Comparison of ENCODE assay signal across 20 cellular contexts in the genomic region with DNA sequence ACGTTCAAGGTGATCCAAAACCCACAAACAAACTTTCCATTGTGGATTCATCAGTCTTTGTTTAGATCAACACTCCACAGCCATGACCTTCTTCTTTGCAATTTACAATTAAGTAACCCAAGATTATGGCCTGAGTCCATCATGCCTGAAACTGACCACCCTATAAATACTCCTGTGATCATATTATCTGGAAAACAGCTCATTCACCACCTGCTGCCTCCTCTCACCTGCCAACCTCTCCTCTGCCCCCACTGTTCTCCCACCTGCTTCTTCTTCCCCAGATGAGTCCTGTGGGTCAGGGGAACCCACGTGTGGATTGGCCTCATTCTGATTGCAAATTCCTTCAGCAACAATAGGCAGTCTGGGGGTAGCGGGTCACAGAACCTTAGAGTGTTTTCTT.
DNase-seq lines count a peak whose midpoint lies in the region; ATAC-seq and TF ChIP-seq lines count a peak whose summit lies in the region.
"Had no signal": no experiment of that assay in that cellular context is flagged by ENCODE, and none has a peak within 500 bp of the region (broad histone marks: within the 10 kb centered on the region; RNA-seq: fewer than 3 reads in every experiment).

No MANE protein-coding gene starts in this region.

- no peaks in the 10 kb centered on the region for H3K9me2 ChIP-seq in GM23338 (ENCODE audit: insufficient read depth)

- WGBS in esophagus muscularis mucosa: 79% methylated on average over 3 of the region's 3 CpGs

- H3K27me3 ChIP-seq in GM23338 (ENCODE audit: insufficient read depth) (no peaks in the 10 kb centered on the region), Panc1 (ENCODE audit: control insufficient read depth, insufficient read depth, low read length) (no peaks in the 10 kb centered on the region), esophagus muscularis mucosa (no peaks in the 10 kb centered on the region), rectal smooth muscle tissue (ENCODE audit: control insufficient read depth, insufficient read depth, low read length) (no peaks in the 10 kb centered on the region)
- H3K27me3 ChIP-seq: upper lobe of left lung had no signal

- no peaks in the 10 kb centered on the region for H3K36me3 Mint-ChIP-seq in GM23338 (ENCODE audit: low read depth)
- no peaks in the 10 kb centered on the region for H3K36me3 Mint-ChIP-seq in activated CD8-positive, alpha-beta memory T cell treated with anti-CD3 and anti-CD28 coated beads, Interleukin-2, amount 10 ng/mL, durations not matched to agents 7 days and 5 days
- H3K36me3 Mint-ChIP-seq: IgD-negative memory B cell, memory B cell had no signal

- 0 out of 2 replicates have a peak overlapping the region, but pooled peaks have one; percentile 23 for H3K27ac Mint-ChIP-seq in GM23338
- no peak overlapping the region for H3K27ac Mint-ChIP-seq in activated CD8-positive, alpha-beta memory T cell treated with anti-CD3 and anti-CD28 coated beads, Interleukin-2, amount 10 ng/mL, durations not matched to agents 7 days and 5 days
- H3K27ac Mint-ChIP-seq: activated CD4-positive, alpha-beta T cell treated with anti-CD3 and anti-CD28 coated beads for 36 hours; effector memory CD8-positive, alpha-beta T cell; IgD-negative memory B cell; memory B cell; nephron had no signal

- no peaks in the 10 kb centered on the region for H3K9me3 Mint-ChIP-seq in GM23338
- H3K9me3 Mint-ChIP-seq in activated CD8-positive, alpha-beta memory T cell treated with anti-CD3 and anti-CD28 coated beads, Interleukin-2, amount 10 ng/mL, durations not matched to agents 7 days and 5 days (ENCODE audit: low read depth): no peaks in the 10 kb centered on the region
- H3K9me3 Mint-ChIP-seq: central memory CD8-positive, alpha-beta T cell; effector memory CD8-positive, alpha-beta T cell; H9; IgD-negative memory B cell; memory B cell; nephron had no signal

- intact Hi-C loops in Panc1 (cut with micrococcal nuclease; ENCODE audit: unreplicated experiment): no loop called here
- intact Hi-C loops in esophagus muscularis mucosa (cut with DNase I): no loop called here

- TF ChIP-seq CTCF in GM23338 (conservative IDR thresholded peaks at IDR 0.05; ENCODE audit: low read depth in 2 of 2): no peak
- no peak for TF ChIP-seq CTCF in Panc1 (IDR thresholded peaks at IDR 0.05)
- no peak for TF ChIP-seq CTCF in esophagus muscularis mucosa (IDR thresholded peaks at IDR 0.05)

- H3K36me3 ChIP-seq in GM23338 (ENCODE audit: insufficient read depth) (no peaks in the 10 kb centered on the region), Panc1 (ENCODE audit: control insufficient read depth, insufficient read depth, low read length) (peaks cover 4% of the 10 kb centered on the region), esophagus muscularis mucosa (peaks cover 0 to 22% (median 3%) of the 10 kb centered on the region in 4 donors), rectal smooth muscle tissue (ENCODE audit: control insufficient read depth, insufficient read depth, low read length) (no peaks in the 10 kb centered on the region)

- TF ChIP-seq EP300 in esophagus muscularis mucosa (IDR thresholded peaks at IDR 0.05): no peak

- DNase-seq in GM23338 (ENCODE audit: low spot score) (no peak), Panc1 (ENCODE audit: low read depth, low spot score) (no peak), esophagus muscularis mucosa (ENCODE audit: extremely low spot score) (no peak), A172 (ENCODE audit: low spot score) (no peak), midbrain (lab: John Stamatoyannopoulos, UW) (no peak)
- DNase-seq in activated CD8-positive, alpha-beta memory T cell treated with anti-CD3 and anti-CD28 coated beads, Interleukin-2, amount 10 ng/mL, durations not matched to agents 7 days and 5 days: no peak
- DNase-seq: activated CD4-positive, alpha-beta T cell treated with anti-CD3 and anti-CD28 coated beads for 36 hours; activated effector memory CD4-positive, alpha-beta T cell treated with anti-CD3 and anti-CD28 coated beads, Interleukin-2, amount 50 U/mL, for 16 hours; COR-L47; effector memory CD8-positive, alpha-beta T cell; H9; NCI-H748 treated with DMSO at 0.1 percent for 48 hours; stimulated activated naive CD4-positive, alpha-beta T cell treated with Interleukin-2 at 50 U/mL for 16 hours; upper lobe of left lung had no signal

- CTCF ChIA-PET in Panc1 (lab: Charles Lee): no interaction called here
- CTCF ChIA-PET in activated CD8-positive, alpha-beta memory T cell treated with anti-CD3 and anti-CD28 coated beads, Interleukin-2, amount 10 ng/mL, durations not matched to agents 7 days and 5 days (lab: Charles Lee): no interaction called here

- H3K27me3 Mint-ChIP-seq in GM23338 (ENCODE audit: insufficient read depth, low read depth, poor library complexity): peaks cover 2% of the 10 kb centered on the region
- H3K27me3 Mint-ChIP-seq in activated CD8-positive, alpha-beta memory T cell treated with anti-CD3 and anti-CD28 coated beads, Interleukin-2, amount 10 ng/mL, durations not matched to agents 7 days and 5 days: peaks cover 5% of the 10 kb centered on the region
- H3K27me3 Mint-ChIP-seq: activated CD4-positive, alpha-beta T cell treated with anti-CD3 and anti-CD28 coated beads for 36 hours; central memory CD8-positive, alpha-beta T cell had no signal

- peaks cover 11% of the 10 kb centered on the region; the same call in 2 of the 3 replicates for H3K4me1 Mint-ChIP-seq in GM23338
- H3K4me1 Mint-ChIP-seq in activated CD8-positive, alpha-beta memory T cell treated with anti-CD3 and anti-CD28 coated beads, Interleukin-2, amount 10 ng/mL, durations not matched to agents 7 days and 5 days: no peaks in the 10 kb centered on the region
- H3K4me1 Mint-ChIP-seq: activated CD4-positive, alpha-beta T cell treated with anti-CD3 and anti-CD28 coated beads for 36 hours; central memory CD8-positive, alpha-beta T cell; IgD-negative memory B cell; memory B cell had no signal

- no peak overlapping the region for H3K4me2 ChIP-seq in GM23338

- no peak for ATAC-seq in GM23338
- no peak for ATAC-seq in Panc1
- no peak for ATAC-seq in GM18873 (IDR thresholded peaks at IDR 0.05; ENCODE audit: low FRiP score, unreplicated experiment)
- no peak for ATAC-seq in activated CD8-positive, alpha-beta memory T cell treated with anti-CD3 and anti-CD28 coated beads, Interleukin-2, amount 10 ng/mL, durations not matched to agents 7 days and 5 days
- ATAC-seq: activated CD4-positive, alpha-beta T cell treated with anti-CD3 and anti-CD28 coated beads for 36 hours; effector memory CD8-positive, alpha-beta T cell had no signal

- H3K9ac ChIP-seq in rectal smooth muscle tissue (ENCODE audit: low read length): no peak overlapping the region

- no peak overlapping the region for H3K27ac ChIP-seq in GM23338 (ENCODE audit: low read depth)
- H3K27ac ChIP-seq in Panc1 (ENCODE audit: low read length): peak overlapping the region; percentile 14; the same call in 1 of the 2 replicates
- H3K27ac ChIP-seq in esophagus muscularis mucosa (replicated peaks in 1 of 4): peak overlapping the region; percentile 24 to 42 (median 33)
- peak overlapping the region; percentile 11 for H3K27ac ChIP-seq in rectal smooth muscle tissue (ENCODE audit: low read depth, low read length)

- no peaks in the 10 kb centered on the region for H3F3A ChIP-seq in GM23338 (replicated peaks; ENCODE audit: low read depth)

- no peaks in the 10 kb centered on the region for H3K79me2 ChIP-seq in GM23338 (replicated peaks; ENCODE audit: insufficient read depth)

- BruUV-seq in Panc1 (replicated peaks; lab: Mats Ljungman, UMichigan): no TSS peak

- no peak overlapping the region for H2AFZ ChIP-seq in GM23338

- in situ Hi-C loops in Panc1 (cut with HindIII; ENCODE audit: low pct_unique_long_range_greater_than_20kb, low sequenced_read_pairs): no loop called here

- no peak overlapping the region for H3K4me3 ChIP-seq in GM23338
- H3K4me3 ChIP-seq in Panc1 (ENCODE audit: low read depth in 2 of 2, low read length in 2 of 2): no peak overlapping the region
- no peak overlapping the region for H3K4me3 ChIP-seq in esophagus muscularis mucosa
- H3K4me3 ChIP-seq in rectal smooth muscle tissue (ENCODE audit: low read length): no peak overlapping the region
- H3K4me3 ChIP-seq: upper lobe of left lung had no signal

- H3K9me3 ChIP-seq in Panc1 (ENCODE audit: control insufficient read depth, insufficient read depth, low read depth, low read length) (no peaks in the 10 kb centered on the region), esophagus muscularis mucosa (no peaks in the 10 kb centered on the region)
- H3K9me3 ChIP-seq: upper lobe of left lung had no signal

- H3K4me3 Mint-ChIP-seq in GM23338: no peak overlapping the region
- no peak overlapping the region for H3K4me3 Mint-ChIP-seq in activated CD8-positive, alpha-beta memory T cell treated with anti-CD3 and anti-CD28 coated beads, Interleukin-2, amount 10 ng/mL, durations not matched to agents 7 days and 5 days
- H3K4me3 Mint-ChIP-seq: activated CD4-positive, alpha-beta T cell treated with anti-CD3 and anti-CD28 coated beads for 36 hours; central memory CD8-positive, alpha-beta T cell; effector memory CD8-positive, alpha-beta T cell; H9; IgD-negative memory B cell; memory B cell; nephron had no signal

- H4K20me1 ChIP-seq in GM23338 (replicated peaks; ENCODE audit: insufficient read depth): no peaks in the 10 kb centered on the region

- POLR2A ChIA-PET in Panc1 (lab: Charles Lee): no interaction called here

- TF ChIP-seq POLR2A in esophagus muscularis mucosa (IDR thresholded peaks at IDR 0.05; ENCODE audit: low read depth): no peak

- H3K4me1 ChIP-seq in GM23338 (ENCODE audit: insufficient read depth) (peaks cover 7% of the 10 kb centered on the region; the same call in 1 of the 2 replicates), Panc1 (ENCODE audit: control insufficient read depth, insufficient read depth, low read length) (peaks cover 28% of the 10 kb centered on the region), esophagus muscularis mucosa (peaks cover 22 to 38% (median 27%) of the 10 kb centered on the region in 4 donors), rectal smooth muscle tissue (ENCODE audit: control insufficient read depth, insufficient read depth, low read length) (no peaks in the 10 kb centered on the region)

TF ChIP-seq in GM23338, 12 proteins besides CTCF, POLR2A, EP300 and RAD21 (continues in another document):
- TF ChIP-seq JUNB (IDR thresholded peaks at IDR 0.05; ENCODE audit: unreplicated experiment) (no peak), ZNF331 (CRISPR knock-in tag; IDR thresholded peaks at IDR 0.05; ENCODE audit: low read depth) (no peak), STAT1 (IDR thresholded peaks at IDR 0.05; ENCODE audit: unreplicated experiment) (no peak)
